ENCODE assay signal across 8 cellular contexts in genomic region chr20:58306421-58307261, GRCh38. TPM values are rescaled to one million over a fixed set of nuclear protein-coding genes. Genes with fewer than 3 reads are reported as not detected.
DNase-seq lines count a peak whose midpoint lies in the region; ATAC-seq and TF ChIP-seq lines count a peak whose summit lies in the region.

No MANE protein-coding gene starts in this region.

- no peaks in the 10 kb centered on the region for H3K9me3 ChIP-seq in T-helper 17 cell (ENCODE audit: control insufficient read depth, low read length, poor library complexity, severe bottlenecking)

- no peaks in the 10 kb centered on the region for H3K27me3 Mint-ChIP-seq in T-helper 17 cell
- no peaks in the 10 kb centered on the region for H3K27me3 Mint-ChIP-seq in nephron (ENCODE audit: low read depth)

- H3K4me3 Mint-ChIP-seq in T-helper 17 cell (peak overlapping the region; percentile 80), nephron (peak overlapping the region; percentile 15 to 75 (median 52))

- H3K27ac Mint-ChIP-seq in T-helper 17 cell (peak overlapping the region; percentile 96), nephron (peak overlapping the region in 1 of 3 experiments; percentile 24)

- DNase-seq in GM10248 (ENCODE audit: extremely low spot score) (peak; percentile 46), T-helper 17 cell (peak; percentile 54 to 71 (median 64)), amniotic epithelial cell (ENCODE audit: low read depth) (peak; percentile 53), ureter (ENCODE audit: low spot score) (no peak)

- no peaks in the 10 kb centered on the region for H3K9me3 Mint-ChIP-seq in nephron

- H3K4me1 Mint-ChIP-seq in T-helper 17 cell, result peaks cover 19% of the 10 kb centered on the region
- peaks cover 16% of the 10 kb centered on the region for H3K4me1 Mint-ChIP-seq in nephron

- CTCF ChIA-PET in GM10248 (lab: Yijun Ruan, JAX), result interaction anchor here (0.8 to 2.9 kb wide), 2 partner anchors 10 to 11 kb away, joined by 4 to 9 read pairs; no protein-coding TSS in a partner anchor

- H3K36me3 Mint-ChIP-seq in T-helper 17 cell (ENCODE audit: low read depth), result no peaks in the 10 kb centered on the region
- H3K36me3 Mint-ChIP-seq in nephron (ENCODE audit: low read depth), result peaks cover 23% of the 10 kb centered on the region

- POLR2A ChIA-PET in GM10248 (lab: Yijun Ruan, JAX), result no interaction called here

- TF ChIP-seq CTCF in GM10248 (IDR thresholded peaks at IDR 0.05; ENCODE audit: control extremely low read depth, extremely low read depth, low read depth, missing control alignments) (no peak), nephron (IDR thresholded peaks at IDR 0.05; ENCODE audit: unreplicated experiment in 3 of 3) (no peak)

- ATAC-seq in HG03442 (IDR thresholded peaks at IDR 0.05; ENCODE audit: unreplicated experiment) (peak; percentile 27), T-helper 17 cell (peak; percentile 80), GM19023 (IDR thresholded peaks at IDR 0.05; ENCODE audit: unreplicated experiment) (no peak), HG03095 (IDR thresholded peaks at IDR 0.05; ENCODE audit: unreplicated experiment) (no peak)

RNA-seq across cellular contexts. Expression of gene RAB22A, which starts 2.9 kb away (rescaled TPM):
- total RNA-seq in T-helper 17 cell (10 to 100 TPM; 21.7 to 22.4 TPM), ureter (21.3 TPM)

Comparison
In these comparisons a context has a peak if more than half of its experiments do, and no peak if none do; other contexts are left out.
1. ATAC-seq: peak in HG03442 (single experiment) and T-helper 17 cell (single experiment); none in GM19023 (single experiment) and HG03095 (single experiment).